In the genomic region with DNA sequence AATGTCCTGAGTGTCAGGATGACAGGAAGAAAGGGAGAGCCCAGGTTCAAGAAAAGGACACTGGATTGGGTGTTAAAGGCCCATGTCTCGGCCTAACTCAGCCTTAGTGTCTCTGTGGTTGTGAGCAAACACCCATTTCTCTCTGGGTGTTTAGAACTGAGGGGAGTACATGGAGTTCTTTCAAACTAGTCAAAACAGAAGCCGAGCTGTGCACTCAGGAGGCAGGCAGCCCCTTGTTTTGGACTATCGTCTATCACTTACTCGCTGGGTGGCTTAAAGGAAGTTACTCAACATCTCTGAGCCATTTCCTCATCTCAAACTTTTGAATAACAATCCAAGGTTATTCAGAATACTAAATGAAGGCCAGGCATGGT, we compare ENCODE assay signal across 9 cellular contexts. TPM values are rescaled to one million over a fixed set of nuclear protein-coding genes. Genes with fewer than 3 reads are reported as not detected.
DNase-seq lines count a peak whose midpoint lies in the region; ATAC-seq, FAIRE-seq and TF ChIP-seq lines count a peak whose summit lies in the region.
"Had no signal": no experiment of that assay in that cellular context is flagged by ENCODE, and none has a peak within 500 bp of the region (broad histone marks: within the 10 kb centered on the region; RNA-seq: fewer than 3 reads in every experiment).

No MANE protein-coding gene starts in this region.

- H3K9me3 Mint-ChIP-seq in memory B cell (no peaks in the 10 kb centered on the region), endothelial cell (ENCODE audit: unreplicated experiment) (no peaks in the 10 kb centered on the region)

- peak overlapping the region; percentile 97 for H3K27ac Mint-ChIP-seq in memory B cell
- H3K27ac Mint-ChIP-seq in endothelial cell (ENCODE audit: unreplicated experiment): no peak overlapping the region

- H3K4me3 ChIP-seq in A549: no peak overlapping the region
- peak overlapping the region; percentile 51 for H3K4me3 ChIP-seq in Loucy (ENCODE audit: low read length, poor library complexity, severe bottlenecking)
- H3K4me3 ChIP-seq in left ventricle myocardium inferior: no peak overlapping the region

- H3K9ac ChIP-seq in Loucy (ENCODE audit: low read depth, low read length, poor library complexity, severe bottlenecking): peak overlapping the region; percentile 51

- H3K36me3 Mint-ChIP-seq in memory B cell (no peaks in the 10 kb centered on the region), endothelial cell (ENCODE audit: low read depth, unreplicated experiment) (no peaks in the 10 kb centered on the region)

- no peak for TF ChIP-seq POLR2A in A549 (IDR thresholded peaks at IDR 0.05; ENCODE audit: low read length)

- peak overlapping the region; percentile 47 to 77; a peak in 5 of 6 replicates for H3K27ac ChIP-seq in A549
- no peak overlapping the region for H3K27ac ChIP-seq in left ventricle myocardium inferior (replicated peaks)

- peaks cover 20% of the 10 kb centered on the region for H3K4me1 ChIP-seq in A549
- peaks cover 63% of the 10 kb centered on the region for H3K4me1 ChIP-seq in Loucy (ENCODE audit: insufficient read depth, low read length, poor library complexity, severe bottlenecking)
- no peaks in the 10 kb centered on the region for H3K4me1 ChIP-seq in left ventricle myocardium inferior

- no peaks in the 10 kb centered on the region for H3K27me3 ChIP-seq in Loucy (ENCODE audit: insufficient read depth, low read length, poor library complexity, severe bottlenecking)
- no peaks in the 10 kb centered on the region for H3K27me3 ChIP-seq in left ventricle myocardium inferior (ENCODE audit: low read depth)

- H3K9me2 ChIP-seq in Loucy (replicated peaks; ENCODE audit: low read depth, low read length): no peaks in the 10 kb centered on the region

- TF ChIP-seq CTCF in A549 (IDR thresholded peaks at IDR 0.05) (no peak), Loucy (conservative IDR thresholded peaks at IDR 0.05; ENCODE audit: low read length) (no peak), endothelial cell (IDR thresholded peaks at IDR 0.05; ENCODE audit: unreplicated experiment) (no peak), left ventricle myocardium inferior (IDR thresholded peaks at IDR 0.05; ENCODE audit: borderline replicate concordance) (no peak)

- H3K4me3 Mint-ChIP-seq in memory B cell (peak overlapping the region; percentile 29), endothelial cell (ENCODE audit: unreplicated experiment) (no peak overlapping the region)

- no peak overlapping the region for H3K4me2 ChIP-seq in A549
- peak overlapping the region; percentile 62 for H3K4me2 ChIP-seq in Loucy (ENCODE audit: low read depth, low read length, poor library complexity, severe bottlenecking)

- H3F3A ChIP-seq in Loucy (ENCODE audit: low read depth): peaks cover 8% of the 10 kb centered on the region

- H4K20me1 ChIP-seq in Loucy (ENCODE audit: insufficient read depth, low read length, poor library complexity, severe bottlenecking): no peaks in the 10 kb centered on the region

- H2AFZ ChIP-seq in Loucy (ENCODE audit: low read length): no peak overlapping the region

- H3K4me1 Mint-ChIP-seq in memory B cell (peaks cover 46% of the 10 kb centered on the region), endothelial cell (ENCODE audit: unreplicated experiment) (peaks cover 10% of the 10 kb centered on the region)

- 0 out of 2 replicates have a peak, but pooled peaks cover 5% of the 10 kb centered on the region for H3K79me2 ChIP-seq in Loucy (ENCODE audit: insufficient read depth, low read length)

- DNase-seq in A549 (ENCODE audit: low read depth in 1 of 2, low spot score in 1 of 2) (no peak), memory B cell (ENCODE audit: low spot score in 2 of 2) (no peak), T-helper 9 cell (no peak), endothelial cell (ENCODE audit: low spot score) (no peak), urothelium cell line (ENCODE audit: low spot score) (no peak), left ventricle myocardium inferior (no peak)
- peak; percentile 34 for DNase-seq in activated gamma-delta T cell treated with anti-CD3 and anti-CD28 coated beads, Interleukin-2, amount 50 U/mL, for 16 hours (ENCODE audit: low read depth)
- DNase-seq: COR-L47 had no signal

- intact Hi-C loops in left ventricle myocardium inferior (cut with micrococcal nuclease): no loop called here

- CTCF ChIA-PET in A549 (lab: Yijun Ruan, JAX): interaction anchor here (0.9 to 29.7 kb wide), 11 partner anchors 5 to 91 kb away, joined by 3 to 827 read pairs (median 5); a partner anchor contains a TSS

- no peaks in the 10 kb centered on the region for H3K9me3 ChIP-seq in A549
- no peaks in the 10 kb centered on the region for H3K9me3 ChIP-seq in Loucy (ENCODE audit: insufficient read depth, low read depth, low read length)
- H3K9me3 ChIP-seq in left ventricle myocardium inferior (replicated peaks): no peaks in the 10 kb centered on the region

- no peak for FAIRE-seq in A549 (lab: Jason Lieb, UNC)
- FAIRE-seq in urothelium cell line (lab: Jason Lieb, UNC): no peak

- TF ChIP-seq EP300 in A549 (IDR thresholded peaks at IDR 0.05): no peak

- 82% methylated on average over 4 of the region's 4 CpGs for WGBS in A549 (ENCODE audit: missing lambda C conversion rate)

- no peak for TF ChIP-seq RAD21 in A549 (conservative IDR thresholded peaks at IDR 0.05 in 1 of 2, IDR thresholded peaks at IDR 0.05 in 1 of 2)

- ATAC-seq in A549: peak; percentile 21 to 36; a peak in 2 of 6 replicates
- no peak for ATAC-seq in memory B cell (ENCODE audit: low read depth)

- POLR2A ChIA-PET in A549 (lab: Yijun Ruan, JAX): no interaction called here

- H3K36me3 ChIP-seq in Loucy (ENCODE audit: insufficient read depth, low read length) (no peaks in the 10 kb centered on the region), left ventricle myocardium inferior (no peaks in the 10 kb centered on the region)

- H3K27me3 Mint-ChIP-seq in memory B cell: no peaks in the 10 kb centered on the region
- H3K27me3 Mint-ChIP-seq in endothelial cell (ENCODE audit: unreplicated experiment): no peaks in the 10 kb centered on the region

TF ChIP-seq in A549, 52 proteins besides CTCF, POLR2A, EP300 and RAD21:
- TF ChIP-seq ZFP36 (IDR thresholded peaks at IDR 0.05; ENCODE audit: borderline replicate concordance, partially characterized antibody) (peak; percentile 46), RCOR1 (IDR thresholded peaks at IDR 0.05; ENCODE audit: low read depth, low read length) (no peak)

RNA-seq across cellular contexts. Expression of a gene that starts 40.0 kb away (rescaled TPM):
- polyA plus RNA-seq in A549 (2011; rRNA removed) (6.0 and 7.8 TPM in 2 replicates), A549 (2017; fragmentation: RNase III; extraction: RNeasy Plus Mini Kit Qiagen cat#74134 plus additional on column Dnase treatment) (6.8 to 7.6 TPM (median 7.5 TPM) in 3 replicates)
- polyA plus RNA-seq in A549 (2012; cell fraction: cytosol; rRNA removed): 7.8 and 10.3 TPM in 2 replicates
- polyA plus RNA-seq in A549 (2012; cell fraction: nucleus; rRNA removed): 6.8 and 7.3 TPM in 2 replicates
- 7.6 and 11.6 TPM in 2 replicates for polyA minus RNA-seq in A549 (2011; rRNA and poly(A)+ RNA removed)
- total RNA-seq in endothelial cell (ENCODE audit: unreplicated experiment) (9.9 TPM), left ventricle myocardium inferior (7.9 TPM)

RNA-seq across cellular contexts. Expression of a gene that starts 40.9 kb away (rescaled TPM):
- polyA plus RNA-seq in A549 (2011; rRNA removed) (7.0 TPM in 2 replicates), A549 (2017; fragmentation: RNase III; extraction: RNeasy Plus Mini Kit Qiagen cat#74134 plus additional on column Dnase treatment) (6.5 to 7.0 TPM (median 7.0 TPM) in 3 replicates)
- 8.1 and 9.1 TPM in 2 replicates for polyA plus RNA-seq in A549 (2012; cell fraction: cytosol; rRNA removed)
- polyA plus RNA-seq in A549 (2012; cell fraction: nucleus; rRNA removed): 19.7 and 19.8 TPM in 2 replicates
- 6.6 and 7.0 TPM in 2 replicates for polyA minus RNA-seq in A549 (2011; rRNA and poly(A)+ RNA removed)
- total RNA-seq in endothelial cell (ENCODE audit: unreplicated experiment) (8.5 TPM), left ventricle myocardium inferior (5.4 TPM)

RNA-seq across cellular contexts. Expression of a gene that starts 46.4 kb away (rescaled TPM):
- polyA plus RNA-seq in A549 (2011; rRNA removed) (24.4 and 30.3 TPM in 2 replicates), A549 (2017; fragmentation: RNase III; extraction: RNeasy Plus Mini Kit Qiagen cat#74134 plus additional on column Dnase treatment) (24.1 to 33.0 TPM (median 31.5 TPM) in 3 replicates)
- 51.7 and 54.7 TPM in 2 replicates for polyA plus RNA-seq in A549 (2012; cell fraction: cytosol; rRNA removed)
- 83.0 and 94.5 TPM in 2 replicates for polyA plus RNA-seq in A549 (2012; cell fraction: nucleus; rRNA removed)
- 16.2 and 33.7 TPM in 2 replicates for polyA minus RNA-seq in A549 (2011; rRNA and poly(A)+ RNA removed)
- total RNA-seq in endothelial cell (ENCODE audit: unreplicated experiment) (27.3 TPM), left ventricle myocardium inferior (20.7 TPM)
